Comparison of ENCODE assay signal across 8 cellular contexts in genomic region chr1:55140546-55140983, GRCh38.
DNase-seq lines count a peak whose midpoint lies in the region; ATAC-seq, FAIRE-seq and TF ChIP-seq lines count a peak whose summit lies in the region.

No MANE protein-coding gene starts in this region.

- H3K9me3 ChIP-seq in subcutaneous abdominal adipose tissue (ENCODE audit: control insufficient read depth in 5 of 5, low read length in 5 of 5): no peaks in the 10 kb centered on the region

- peaks cover 14% of the 10 kb centered on the region for H3K4me1 Mint-ChIP-seq in activated T-cell treated with anti-CD3 and anti-CD28 coated beads, Interleukin-2, amount 50 U/mL, for 4 hours (ENCODE audit: low read depth)
- peaks cover 4% of the 10 kb centered on the region for H3K4me1 Mint-ChIP-seq in neural crest cell

- peak; percentile 81 for ATAC-seq in GM21381 (IDR thresholded peaks at IDR 0.05; ENCODE audit: unreplicated experiment)
- peak; percentile 97 to 98 for ATAC-seq in activated T-cell treated with anti-CD3 and anti-CD28 coated beads, Interleukin-2, amount 50 U/mL, for 4 hours

- H3K27ac Mint-ChIP-seq in neural crest cell (ENCODE audit: unreplicated experiment): no peak overlapping the region

- H3K36me3 Mint-ChIP-seq in activated T-cell treated with anti-CD3 and anti-CD28 coated beads, Interleukin-2, amount 50 U/mL, for 4 hours (ENCODE audit: insufficient read depth): peaks cover 21% of the 10 kb centered on the region
- peaks cover 8% of the 10 kb centered on the region for H3K36me3 Mint-ChIP-seq in neural crest cell (ENCODE audit: low read depth)

- no peak overlapping the region for H3K9ac ChIP-seq in subcutaneous abdominal adipose tissue (ENCODE audit: low read length in 5 of 5)

- H3K4me1 ChIP-seq in subcutaneous abdominal adipose tissue (ENCODE audit: control insufficient read depth in 5 of 5, insufficient read depth in 5 of 5, low read length in 5 of 5): peaks cover 0 to 3% (median 0%) of the 10 kb centered on the region in 5 donors

- H3K27ac ChIP-seq in subcutaneous abdominal adipose tissue (ENCODE audit: low read depth, low read length): peak overlapping the region; percentile 51

- FAIRE-seq in D721Med (lab: Jason Lieb, UNC): peak; percentile 77

- H3K4me3 Mint-ChIP-seq in activated T-cell treated with anti-CD3 and anti-CD28 coated beads, Interleukin-2, amount 50 U/mL, for 4 hours: no peak overlapping the region
- no peak overlapping the region for H3K4me3 Mint-ChIP-seq in neural crest cell

- H3K36me3 ChIP-seq in subcutaneous abdominal adipose tissue (ENCODE audit: control insufficient read depth in 5 of 5, insufficient read depth in 5 of 5, low read length in 5 of 5): peaks cover 63 to 79% (median 70%) of the 10 kb centered on the region in 5 donors

- no peak overlapping the region for H3K4me3 ChIP-seq in Jurkat, Clone E6-1 (ENCODE audit: low read length)
- no peak overlapping the region for H3K4me3 ChIP-seq in subcutaneous abdominal adipose tissue (ENCODE audit: low read depth in 1 of 5, low read length in 5 of 5)

- DNase-seq in D721Med (ENCODE audit: insufficient read length, low spot score): no peak
- DNase-seq in Jurkat, Clone E6-1 (ENCODE audit: low read depth, low spot score): peak; percentile 59
- DNase-seq in OCI-M1 (lab: John Stamatoyannopoulos, UW): peak; percentile 94
- peak; percentile 67 for DNase-seq in activated T-cell treated with anti-CD3 and anti-CD28 coated beads, Interleukin-2, amount 50 U/mL, for 4 hours
- DNase-seq in fibroblast of gingiva (ENCODE audit: low read depth): peak; percentile 86
- peak; percentile 62 for DNase-seq in neural crest cell (ENCODE audit: low read depth, low spot score)

- H3K9me3 Mint-ChIP-seq in activated T-cell treated with anti-CD3 and anti-CD28 coated beads, Interleukin-2, amount 50 U/mL, for 4 hours: no peaks in the 10 kb centered on the region
- H3K9me3 Mint-ChIP-seq in neural crest cell: no peaks in the 10 kb centered on the region

- H3K27me3 Mint-ChIP-seq in activated T-cell treated with anti-CD3 and anti-CD28 coated beads, Interleukin-2, amount 50 U/mL, for 4 hours (ENCODE audit: low read depth): no peaks in the 10 kb centered on the region
- H3K27me3 Mint-ChIP-seq in neural crest cell (ENCODE audit: low read depth): no peaks in the 10 kb centered on the region

- H3K27me3 ChIP-seq in subcutaneous abdominal adipose tissue (ENCODE audit: control insufficient read depth in 5 of 5, insufficient read depth in 4 of 5, low read length in 5 of 5): no peaks in the 10 kb centered on the region

- peak; percentile 89 for TF ChIP-seq CTCF in D721Med (IDR thresholded peaks at IDR 0.05; ENCODE audit: insufficient read depth, missing control alignments)
- peak; percentile 84 for TF ChIP-seq CTCF in neural crest cell (conservative IDR thresholded peaks at IDR 0.05)
